In genomic region chr11:66421492-66422205, GRCh38 we compare ENCODE assay signal across 1 cellular context.
TF ChIP-seq lines count a peak whose summit lies in the region.

No MANE protein-coding gene starts in this region.

TF ChIP-seq in GM12878, 131 proteins besides CTCF, POLR2A, EP300 and RAD21 (continues in another document):
- TF ChIP-seq ZBTB40 (IDR thresholded peaks at IDR 0.05; ENCODE audit: borderline replicate concordance) (peak; percentile 99), MTA3 (IDR thresholded peaks at IDR 0.05; ENCODE audit: borderline replicate concordance, low read length) (no peak), USF2 (IDR thresholded peaks at IDR 0.05; ENCODE audit: borderline replicate concordance, low read depth, low read length) (no peak), ZNF217 (IDR thresholded peaks at IDR 0.05) (no peak), HDAC6 (IDR thresholded peaks at IDR 0.05; ENCODE audit: unreplicated experiment) (no peak), EED (IDR thresholded peaks at IDR 0.05; ENCODE audit: low read depth) (peak; percentile 75), EGR1 (IDR thresholded peaks at IDR 0.05; ENCODE audit: borderline replicate concordance in 1 of 2, low read depth in 2 of 2, low read length in 2 of 2) (peak; percentile 30 to 85; a peak in 1 of 3 replicates), KAT2A (conservative IDR thresholded peaks at IDR 0.05; ENCODE audit: control insufficient read depth, low read depth, low read length) (no peak), PAX5 (IDR thresholded peaks at IDR 0.05; ENCODE audit: borderline replicate concordance, low read depth, low read length) (0 out of 2 replicates have a peak, but pooled peaks have one; percentile 51), SUPT20H (IDR thresholded peaks at IDR 0.05; ENCODE audit: borderline replicate concordance, control insufficient read depth, low read depth, low read length) (no peak), SMARCA5 (IDR thresholded peaks at IDR 0.05) (no peak), SMAD1 (IDR thresholded peaks at IDR 0.05; ENCODE audit: low read depth, partially characterized antibody) (no peak), SPI1 (IDR thresholded peaks at IDR 0.05; ENCODE audit: borderline replicate concordance, insufficient read depth, low read depth, low read length) (no peak), IKZF1 (conservative IDR thresholded peaks at IDR 0.05) (peak; percentile 74), FOXM1 (IDR thresholded peaks at IDR 0.05; ENCODE audit: low read depth, low read length) (0 out of 2 replicates have a peak, but pooled peaks have one; percentile 46), PRDM15 (CRISPR knock-in tag; IDR thresholded peaks at IDR 0.05) (peak; percentile 96), RBBP5 (conservative IDR thresholded peaks at IDR 0.05) (no peak), NFYA (IDR thresholded peaks at IDR 0.05; ENCODE audit: borderline replicate concordance, low read depth, low read length) (no peak), CBFB (IDR thresholded peaks at IDR 0.05; ENCODE audit: low read depth) (peak; percentile 91), ZNF384 (IDR thresholded peaks at IDR 0.05; ENCODE audit: borderline replicate concordance, low read depth, low read length) (no peak), RCOR1 (conservative IDR thresholded peaks at IDR 0.05; ENCODE audit: low read depth, low read length) (peak; percentile 100), NR2C2 (IDR thresholded peaks at IDR 0.05; ENCODE audit: borderline replicate concordance, control insufficient read depth, insufficient read length, low read depth) (no peak), MYC (IDR thresholded peaks at IDR 0.05; ENCODE audit: insufficient read depth, insufficient read length, insufficient replicate concordance, low read length, severe bottlenecking) (no peak), BACH1 (IDR thresholded peaks at IDR 0.05; ENCODE audit: borderline replicate concordance) (no peak), NR2C1 (IDR thresholded peaks at IDR 0.05) (no peak), RELB (IDR thresholded peaks at IDR 0.05; ENCODE audit: low read depth) (peak; percentile 35; the same call in 1 of the 2 replicates), HCFC1 (IDR thresholded peaks at IDR 0.05; ENCODE audit: low read length) (peak; percentile 74), ASH2L (IDR thresholded peaks at IDR 0.05; ENCODE audit: borderline replicate concordance, low read depth) (no peak), MYB (IDR thresholded peaks at IDR 0.05; ENCODE audit: borderline replicate concordance, low read depth, low read length) (no peak), NFXL1 (IDR thresholded peaks at IDR 0.05; ENCODE audit: borderline replicate concordance) (no peak), IRF4 (IDR thresholded peaks at IDR 0.05; ENCODE audit: low read depth, low read length) (peak; percentile 88), GABPA (IDR thresholded peaks at IDR 0.05; ENCODE audit: low read depth) (no peak; the same call in 1 of the 2 replicates), NFIC (IDR thresholded peaks at IDR 0.05; ENCODE audit: low read depth, low read length) (peak; percentile 56; the same call in 1 of the 2 replicates), CBX3 (IDR thresholded peaks at IDR 0.05; ENCODE audit: borderline replicate concordance, low read depth) (no peak), CREB1 (IDR thresholded peaks at IDR 0.05; ENCODE audit: low read depth) (peak; percentile 82), RUNX3 (IDR thresholded peaks at IDR 0.05; ENCODE audit: low read length) (peak; percentile 91), CHD2 (IDR thresholded peaks at IDR 0.05; ENCODE audit: borderline replicate concordance, low read depth, low read length) (no peak), BRCA1 (IDR thresholded peaks at IDR 0.05; ENCODE audit: low read depth, low read length) (no peak), HSF1 (IDR thresholded peaks at IDR 0.05; ENCODE audit: low read depth, low read length) (peak; percentile 83; the same call in 1 of the 2 replicates), SKIL (IDR thresholded peaks at IDR 0.05; ENCODE audit: low read depth, poor library complexity, severe bottlenecking) (peak; percentile 96), ZNF24 (IDR thresholded peaks at IDR 0.05) (peak; percentile 93), ETV6 (conservative IDR thresholded peaks at IDR 0.05 in 1 of 2, IDR thresholded peaks at IDR 0.05 in 1 of 2; ENCODE audit: borderline replicate concordance in 1 of 2, low read depth in 1 of 2) (peak in 1 of 2 experiments; percentile 35; a peak in 1 of 4 replicates), ZBTB4 (CRISPR knock-in tag; IDR thresholded peaks at IDR 0.05) (peak; percentile 91), TCF12 (IDR thresholded peaks at IDR 0.05; ENCODE audit: low read depth, low read length) (peak; percentile 86), MAX (IDR thresholded peaks at IDR 0.05; ENCODE audit: low read depth, low read length) (peak; percentile 99), SMAD5 (IDR thresholded peaks at IDR 0.05; ENCODE audit: low read depth) (no peak), NR2F1 (conservative IDR thresholded peaks at IDR 0.05) (0 out of 2 replicates have a peak, but pooled peaks have one; percentile 41), KDM1A (IDR thresholded peaks at IDR 0.05; ENCODE audit: borderline replicate concordance) (no peak), CHD4 (IDR thresholded peaks at IDR 0.05) (no peak), LARP7 (IDR thresholded peaks at IDR 0.05) (peak; percentile 79), CBX5 (IDR thresholded peaks at IDR 0.05; ENCODE audit: low read depth) (peak; percentile 98), STAT3 (IDR thresholded peaks at IDR 0.05; ENCODE audit: low read depth, low read length) (no peak)
